In genomic region chr2:199477277-199477834, GRCh38 we compare ENCODE assay signal across 31 cellular contexts.
"Had no signal": no experiment of that assay in that cellular context is flagged by ENCODE, and none has a peak within 500 bp of the region (broad histone marks: within the 10 kb centered on the region; RNA-seq: fewer than 3 reads in every experiment).

No MANE protein-coding gene starts in this region.

- H3K4me1 ChIP-seq: esophagus squamous epithelium, gastroesophageal sphincter had no signal

- H3K27ac Mint-ChIP-seq: activated B cell treated with CpG ODN at 0.5 μM for 24 hours; activated CD8-positive, alpha-beta T cell treated with anti-CD3 and anti-CD28 coated beads for 36 hours; activated naive CD8-positive, alpha-beta T cell; activated T-helper 17 cell treated with anti-CD3 and anti-CD28 coated beads, Interleukin-2, amount 50 U/mL, for 72 hours; effector memory CD8-positive, alpha-beta T cell; T-helper 17 cell; T-helper 2 cell treated with Interferon-gamma antibody and Interleukin-4, amounts not matched to agents 5 μg/mL and 100 μg/mL, for 36 hours had no signal

- H3K9me3 Mint-ChIP-seq: activated B cell treated with CpG ODN at 0.5 μM for 24 hours; activated CD8-positive, alpha-beta T cell treated with anti-CD3 and anti-CD28 coated beads for 36 hours; activated T-cell treated with anti-CD3 and anti-CD28 coated beads, Interleukin-2, amount 50 U/mL, for 4 hours; activated T-helper 17 cell treated with anti-CD3 and anti-CD28 coated beads, Interleukin-2, amount 50 U/mL, for 72 hours; central memory CD8-positive, alpha-beta T cell; effector memory CD8-positive, alpha-beta T cell; T-helper 2 cell treated with Interferon-gamma antibody and Interleukin-4, amounts not matched to agents 5 μg/mL and 100 μg/mL, for 36 hours had no signal

- H3K36me3 ChIP-seq: brain microvascular endothelial cell, esophagus squamous epithelium, gastroesophageal sphincter, WERI-Rb-1 had no signal

- H3K4me3 ChIP-seq: esophagus squamous epithelium, gastroesophageal sphincter had no signal

- H3K9me3 ChIP-seq: esophagus squamous epithelium, gastroesophageal sphincter had no signal

- DNase-seq: activated B cell treated with CpG ODN at 0.5 μM for 24 hours; activated CD4-positive, alpha-beta T cell treated with anti-CD3 and anti-CD28 coated beads for 48 hours; activated CD4-positive, alpha-beta T cell treated with anti-CD3 and anti-CD28 coated beads, Interleukin-2, amount 50 U/mL, for 1 hour; activated CD4-positive, alpha-beta T cell treated with anti-CD3 and anti-CD28 coated beads, Interleukin-2, amount 50 U/mL, for 48 hours; activated CD8-positive, alpha-beta memory T cell treated with anti-CD3 and anti-CD28 coated beads for 24 hours; activated CD8-positive, alpha-beta T cell treated with anti-CD3 and anti-CD28 coated beads for 36 hours; activated effector memory CD4-positive, alpha-beta T cell treated with Interleukin-2 at 50 U/mL for 16 hours; activated gamma-delta T cell treated with Interleukin-2 at 50 U/mL for 16 hours; activated naive CD4-positive, alpha-beta T cell treated with anti-CD3 and anti-CD28 coated beads, Interleukin-2, amount 50 U/mL, for 16 hours; activated naive CD4-positive, alpha-beta T cell treated with Interleukin-2 at 50 U/mL for 16 hours; activated T-cell treated with anti-CD3 and anti-CD28 coated beads, Interleukin-2, amount 50 U/mL, for 4 hours; amniotic stem cell; anterior cingulate cortex; brain microvascular endothelial cell; cortex of kidney; dermis blood vessel endothelial cell; effector CD4-positive, alpha-beta T cell; effector memory CD8-positive, alpha-beta T cell; esophagus squamous epithelium; foreskin melanocyte; T-helper 1 cell; T-helper 17 cell; T1000; WERI-Rb-1 had no signal

- H3K4me1 Mint-ChIP-seq: activated B cell treated with CpG ODN at 0.5 μM for 24 hours; activated T-helper 17 cell treated with anti-CD3 and anti-CD28 coated beads, Interleukin-2, amount 50 U/mL, for 72 hours; central memory CD8-positive, alpha-beta T cell had no signal

- H3K4me3 Mint-ChIP-seq: activated B cell treated with CpG ODN at 0.5 μM for 24 hours; activated CD8-positive, alpha-beta T cell treated with anti-CD3 and anti-CD28 coated beads for 36 hours; activated naive CD8-positive, alpha-beta T cell; activated T-cell treated with anti-CD3 and anti-CD28 coated beads, Interleukin-2, amount 50 U/mL, for 4 hours; activated T-helper 17 cell treated with anti-CD3 and anti-CD28 coated beads, Interleukin-2, amount 50 U/mL, for 72 hours; central memory CD8-positive, alpha-beta T cell; effector memory CD8-positive, alpha-beta T cell; T-helper 17 cell; T-helper 2 cell treated with Interferon-gamma antibody and Interleukin-4, amounts not matched to agents 5 μg/mL and 100 μg/mL, for 36 hours had no signal

- ATAC-seq: activated CD4-positive, CD25-positive, alpha-beta regulatory T cell treated with anti-CD3 and anti-CD28 coated beads, Interleukin-2, amount 50 U/mL, for 24 hours; activated CD8-positive, alpha-beta T cell treated with anti-CD3 and anti-CD28 coated beads for 36 hours; activated T-cell treated with anti-CD3 and anti-CD28 coated beads, Interleukin-2, amount 50 U/mL, for 4 hours; activated T-helper 17 cell treated with anti-CD3 and anti-CD28 coated beads, Interleukin-2, amount 50 U/mL, for 72 hours; effector memory CD8-positive, alpha-beta T cell; gastroesophageal sphincter; T-helper 17 cell had no signal

- H3K27ac ChIP-seq: brain microvascular endothelial cell, epithelial cell of prostate, esophagus squamous epithelium, gastroesophageal sphincter, WERI-Rb-1 had no signal

- H3K36me3 Mint-ChIP-seq: activated naive CD8-positive, alpha-beta T cell had no signal
